Comparison of ENCODE assay signal across 1 cellular context in genomic region chr1:174217787-174218574, GRCh38.
TF ChIP-seq lines count a peak whose summit lies in the region.

No MANE protein-coding gene starts in this region.

TF ChIP-seq in K562, 482 proteins besides CTCF, POLR2A, EP300 and RAD21 (continued from another document):
- TF ChIP-seq ZHX1 (conservative IDR thresholded peaks at IDR 0.05; ENCODE audit: low read length), result no peak
- TF ChIP-seq ZZZ3 (IDR thresholded peaks at IDR 0.05), result no peak
- TF ChIP-seq CEBPG (CRISPR knock-in tag; IDR thresholded peaks at IDR 0.05), result no peak
- peak; percentile 64 to 83 for TF ChIP-seq CEBPG (tag; conservative IDR thresholded peaks at IDR 0.05 in 1 of 2, IDR thresholded peaks at IDR 0.05 in 1 of 2)
- peak; percentile 69; the same call in 1 of the 2 replicates for TF ChIP-seq ZNF764 (CRISPR knock-in tag; IDR thresholded peaks at IDR 0.05; ENCODE audit: low read depth)
- TF ChIP-seq HBP1 (CRISPR knock-in tag; IDR thresholded peaks at IDR 0.05), result no peak
- TF ChIP-seq SMC3 (conservative IDR thresholded peaks at IDR 0.05; ENCODE audit: insufficient read depth, low read depth, low read length), result peak; percentile 54
- TF ChIP-seq SOX6 (IDR thresholded peaks at IDR 0.05), result no peak
- TF ChIP-seq CEBPB (tag; IDR thresholded peaks at IDR 0.05), result peak; percentile 80
- peak; percentile 66 for TF ChIP-seq ZNF384 (IDR thresholded peaks at IDR 0.05; ENCODE audit: low read depth, low read length)
- no peak for TF ChIP-seq BCLAF1 (IDR thresholded peaks at IDR 0.05; ENCODE audit: borderline replicate concordance in 1 of 2, control insufficient read depth in 1 of 2, low read depth in 2 of 2, low read length in 1 of 2)
- TF ChIP-seq E2F1 (CRISPR knock-in tag; IDR thresholded peaks at IDR 0.05), result no peak
- TF ChIP-seq DEAF1 (CRISPR knock-in tag; IDR thresholded peaks at IDR 0.05), result peak; percentile 69
- no peak for TF ChIP-seq NFATC3 (IDR thresholded peaks at IDR 0.05)
- TF ChIP-seq MED1 (CRISPR knock-in tag; IDR thresholded peaks at IDR 0.05; ENCODE audit: borderline replicate concordance), result no peak
- no peak for TF ChIP-seq U2AF2 (optimal IDR thresholded peaks at IDR 0.05; ENCODE audit: low read depth, low read length)
- no peak for TF ChIP-seq THRA (IDR thresholded peaks at IDR 0.05)
- no peak for TF ChIP-seq CAMTA2 (CRISPR knock-in tag; conservative IDR thresholded peaks at IDR 0.05)
- TF ChIP-seq ARID3A (IDR thresholded peaks at IDR 0.05; ENCODE audit: borderline replicate concordance, low read depth, low read length), result peak; percentile 57; the same call in 1 of the 2 replicates
- no peak for TF ChIP-seq CBFB (CRISPR knock-in tag; IDR thresholded peaks at IDR 0.05)
